ENCODE assay signal across 16 cellular contexts in the genomic region with DNA sequence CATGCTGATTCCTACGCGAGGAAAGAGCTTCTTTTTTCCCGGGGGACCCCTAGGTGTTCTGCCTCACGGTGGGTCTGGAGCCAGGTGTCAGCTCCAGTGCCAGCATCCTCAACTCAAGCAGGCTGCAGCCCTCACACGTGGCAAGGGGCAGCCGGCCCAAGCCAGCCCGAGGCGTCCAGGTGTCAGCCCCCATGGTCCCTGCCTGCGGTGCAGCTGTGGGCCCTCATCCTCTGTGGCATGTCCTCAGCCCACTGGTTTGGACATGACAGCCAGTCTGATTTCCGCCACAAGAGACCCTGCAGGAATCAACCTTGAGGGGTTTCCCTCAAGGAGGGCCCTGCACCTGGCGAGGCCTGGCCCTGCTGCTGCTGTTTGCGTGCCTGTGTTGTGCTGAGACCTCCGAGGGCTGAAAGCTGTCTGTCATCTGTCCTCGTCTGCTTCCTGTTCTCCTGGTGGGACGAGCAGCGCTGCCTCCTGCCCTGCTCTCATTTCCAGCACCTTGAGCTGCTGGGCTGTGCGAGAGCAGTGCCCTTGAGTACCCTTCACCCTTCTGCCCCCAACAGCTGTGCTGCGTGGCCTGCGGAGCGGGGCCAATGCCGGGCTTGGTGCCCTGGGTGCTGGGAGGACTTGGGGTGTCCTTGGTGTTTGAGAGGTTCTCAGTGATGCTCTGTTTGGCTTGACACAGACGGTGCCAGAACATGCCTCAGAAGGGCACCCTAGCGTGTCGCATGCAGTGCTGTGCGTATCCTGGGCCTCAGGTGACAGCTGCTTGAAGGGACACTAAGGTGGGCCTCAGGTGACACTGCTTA.
"Had no signal": no experiment of that assay in that cellular context is flagged by ENCODE, and none has a peak within 500 bp of the region (broad histone marks: within the 10 kb centered on the region; RNA-seq: fewer than 3 reads in every experiment).

No MANE protein-coding gene starts in this region.

- DNase-seq: activated CD4-positive, alpha-beta memory T cell treated with anti-CD3 and anti-CD28 coated beads, Interleukin-2, amount 10 ng/mL, durations not matched to agents 7 days and 5 days; activated CD4-positive, alpha-beta T cell treated with anti-CD3 and anti-CD28 coated beads for 4 hours; activated CD8-positive, alpha-beta memory T cell treated with anti-CD3 and anti-CD28 coated beads, Interleukin-2, amount 10 ng/mL, durations not matched to agents 7 days and 5 days; activated naive CD4-positive, alpha-beta T cell treated with anti-CD3 and anti-CD28 coated beads for 36 hours; body of pancreas; caudate nucleus; effector memory CD8-positive, alpha-beta T cell; foreskin melanocyte; kidney; stimulated activated naive CD8-positive, alpha-beta T cell treated with anti-CD3 and anti-CD28 coated beads, Interleukin-15, amount 100 ng/mL, for 72 hours had no signal

- H3K27ac ChIP-seq: body of pancreas, epithelial cell of prostate, prostate gland, right atrium auricular region had no signal

- ATAC-seq: activated CD8-positive, alpha-beta memory T cell treated with anti-CD3 and anti-CD28 coated beads, Interleukin-2, amount 10 ng/mL, durations not matched to agents 7 days and 5 days; activated T-helper 17 cell treated with anti-CD3 and anti-CD28 coated beads, Interleukin-2, amount 50 U/mL, for 72 hours; body of pancreas; effector memory CD8-positive, alpha-beta T cell; left lobe of liver; stimulated activated naive CD8-positive, alpha-beta T cell treated with anti-CD3 and anti-CD28 coated beads, Interleukin-15, amount 100 ng/mL, for 72 hours; WTC11 had no signal

- H3K27me3 ChIP-seq: body of pancreas, right atrium auricular region had no signal

- H3K4me1 ChIP-seq: body of pancreas, prostate gland, right atrium auricular region had no signal

- H3K36me3 ChIP-seq: prostate gland, right atrium auricular region had no signal

- H3K9me3 ChIP-seq: body of pancreas, prostate gland, right atrium auricular region had no signal

- H3K4me3 ChIP-seq: body of pancreas, prostate gland, right atrium auricular region had no signal
